Comparison of ENCODE assay signal across 15 cellular contexts in the genomic region with DNA sequence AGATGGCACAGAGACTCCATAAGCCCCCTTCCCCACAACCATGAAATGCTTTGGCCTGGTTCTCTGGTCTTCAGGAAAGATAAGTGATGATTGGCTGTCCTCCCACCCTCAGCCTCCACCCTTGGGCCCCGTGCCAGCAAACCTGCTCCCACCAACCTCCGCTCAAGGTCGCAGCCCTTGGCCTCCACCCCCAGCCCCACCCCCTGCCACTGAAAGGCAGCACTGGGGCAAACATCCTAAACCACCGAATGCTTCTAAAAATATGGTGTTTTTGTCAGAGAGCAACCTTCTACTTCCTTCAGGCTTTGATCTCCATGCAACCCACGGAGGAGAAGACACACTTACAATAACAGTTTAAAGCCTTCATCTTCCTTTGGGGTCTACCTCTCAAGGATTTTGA. TPM values are rescaled to one million over a fixed set of nuclear protein-coding genes. Genes with fewer than 3 reads are reported as not detected.
DNase-seq lines count a peak whose midpoint lies in the region; ATAC-seq, FAIRE-seq and TF ChIP-seq lines count a peak whose summit lies in the region.
"Had no signal": no experiment of that assay in that cellular context is flagged by ENCODE, and none has a peak within 500 bp of the region (broad histone marks: within the 10 kb centered on the region; RNA-seq: fewer than 3 reads in every experiment).

No MANE protein-coding gene starts in this region.

- CTCF ChIA-PET in CD8-positive, alpha-beta memory T cell (lab: Charles Lee), result interaction anchor here (2.0 to 2.6 kb wide), 2 partner anchors 25 to 50 kb away, joined by 5 to 20 read pairs; no protein-coding TSS in a partner anchor
- CTCF ChIA-PET in activated CD8-positive, alpha-beta T cell treated with anti-CD3 and anti-CD28 coated beads for 36 hours (lab: Charles Lee), result interaction anchor here (3.5 kb wide), 1 partner anchor 50 kb away, joined by 18 read pairs; no protein-coding TSS in a partner anchor
- CTCF ChIA-PET in HepG2 (lab: Yijun Ruan, JAX; ENCODE audit: low intra/inter-chr PET ratio, low total read pairs), result no interaction called here

- TF ChIP-seq RAD21 in HepG2 (CRISPR knock-in tag; IDR thresholded peaks at IDR 0.05), result no peak

- H3K27me3 ChIP-seq in BLaER1 treated with 17β-estradiol and CSF1 and Interleukin-3, amounts not matched to agents 10 nM and 100 nM, result peaks cover 17 to 34% (median 26%) of the 10 kb centered on the region in 11 experiments
- no peaks in the 10 kb centered on the region for H3K27me3 ChIP-seq in CD8-positive, alpha-beta memory T cell (ENCODE audit: insufficient read depth, low read length, poor library complexity, severe bottlenecking)
- H3K27me3 ChIP-seq in HepG2 (ENCODE audit: control insufficient read depth in 1 of 2, insufficient read depth in 2 of 2, low read length in 2 of 2), result no peaks in the 10 kb centered on the region

- H3K27ac ChIP-seq in BLaER1 treated with 17β-estradiol and CSF1 and Interleukin-3, amounts not matched to agents 10 nM and 100 nM, result no peak overlapping the region; a peak in 1 of 22 replicates
- no peak overlapping the region for H3K27ac ChIP-seq in CD8-positive, alpha-beta memory T cell (ENCODE audit: low read depth, low read length)
- H3K27ac ChIP-seq in HepG2 (ENCODE audit: extremely low read length, insufficient read depth, low read length), result peak overlapping the region; percentile 50
- H3K27ac ChIP-seq: coronary artery, esophagus squamous epithelium had no signal

- POLR2A ChIA-PET in CD8-positive, alpha-beta memory T cell (lab: Charles Lee), result interaction anchor here (0.5 to 3.0 kb wide), 5 partner anchors 10 to 59 kb away, joined by 3 to 18 read pairs (median 3); no protein-coding TSS in a partner anchor
- POLR2A ChIA-PET in activated CD8-positive, alpha-beta T cell treated with anti-CD3 and anti-CD28 coated beads for 36 hours (lab: Charles Lee), result interaction anchor here (0.7 to 4.4 kb wide), 6 partner anchors 10 to 53 kb away, joined by 3 to 37 read pairs (median 4); no protein-coding TSS in a partner anchor
- POLR2A ChIA-PET in HepG2 (lab: Yijun Ruan, JAX), result interaction anchor here (1.3 to 5.5 kb wide), 4 partner anchors 9 to 20 kb away, joined by 3 to 43 read pairs (median 3); no protein-coding TSS in a partner anchor

- TF ChIP-seq POLR2A in HepG2 (IDR thresholded peaks at IDR 0.05; ENCODE audit: insufficient read depth in 1 of 2, low read depth in 2 of 2, low read length in 2 of 2), result no peak

- peak in 3 of 5 donors; percentile 42 to 82 (median 75) for DNase-seq in CD8-positive, alpha-beta memory T cell
- peak; percentile 58 for DNase-seq in activated CD8-positive, alpha-beta T cell treated with anti-CD3 and anti-CD28 coated beads for 36 hours
- no peak for DNase-seq in HepG2 (ENCODE audit: low spot score)
- DNase-seq in RKO (ENCODE audit: low spot score), result no peak
- no peak for DNase-seq in hypothalamus (lab: John Stamatoyannopoulos, UW)
- DNase-seq: esophagus squamous epithelium, heart right ventricle, kidney glomerular epithelial cell, NCI-H1417 treated with DMSO at 0.1 percent for 48 hours had no signal

- no TSS peak for BruUV-seq in HepG2 (replicated peaks; lab: Mats Ljungman, UMichigan)

- peaks cover 0 to 4% (median 4%) of the 10 kb centered on the region in 3 donors for H3K36me3 Mint-ChIP-seq in CD8-positive, alpha-beta memory T cell
- no peaks in the 10 kb centered on the region for H3K36me3 Mint-ChIP-seq in activated CD8-positive, alpha-beta T cell treated with anti-CD3 and anti-CD28 coated beads for 36 hours (ENCODE audit: low read depth)
- H3K36me3 Mint-ChIP-seq: stimulated activated effector memory CD8-positive, alpha-beta T cell treated with anti-CD3 and anti-CD28 coated beads, Interleukin-12 subunit alpha, Interleukin-12 subunit beta, amount 100 ng/mL, for 72 hours had no signal

- peak overlapping the region; percentile 57 to 93 (median 85) for H3K27ac Mint-ChIP-seq in CD8-positive, alpha-beta memory T cell
- peak overlapping the region; percentile 35 for H3K27ac Mint-ChIP-seq in activated CD8-positive, alpha-beta T cell treated with anti-CD3 and anti-CD28 coated beads for 36 hours
- H3K27ac Mint-ChIP-seq: stimulated activated effector memory CD8-positive, alpha-beta T cell treated with anti-CD3 and anti-CD28 coated beads, Interleukin-12 subunit alpha, Interleukin-12 subunit beta, amount 100 ng/mL, for 72 hours had no signal

- 8% methylated on average over 5 of the region's 5 CpGs for WGBS in HepG2 (ENCODE audit: low lambda C conversion rate)

- TF ChIP-seq EP300 in HepG2 (IDR thresholded peaks at IDR 0.05; ENCODE audit: low read depth in 2 of 2, low read length in 2 of 2) (peak in 1 of 2 experiments; percentile 25; a peak in 1 of 4 replicates), HepG2 (CRISPR knock-in tag; IDR thresholded peaks at IDR 0.05; ENCODE audit: borderline replicate concordance) (no peak)

- peak; percentile 7 for ATAC-seq in activated CD8-positive, alpha-beta T cell treated with anti-CD3 and anti-CD28 coated beads for 36 hours
- ATAC-seq in HepG2 (no peak), GM21786 (IDR thresholded peaks at IDR 0.05; ENCODE audit: unreplicated experiment) (no peak), HG03280 (IDR thresholded peaks at IDR 0.05; ENCODE audit: unreplicated experiment) (no peak)
- ATAC-seq: heart right ventricle; mucosa of descending colon; stimulated activated effector memory CD8-positive, alpha-beta T cell treated with anti-CD3 and anti-CD28 coated beads, Interleukin-12 subunit alpha, Interleukin-12 subunit beta, amount 100 ng/mL, for 72 hours had no signal

- H3K4me2 ChIP-seq in BLaER1 treated with 17β-estradiol and CSF1 and Interleukin-3, amounts not matched to agents 10 nM and 100 nM, result peak overlapping the region; percentile 40 to 84 (median 76); a peak in 21 of 22 replicates
- H3K4me2 ChIP-seq in HepG2 (ENCODE audit: low read depth, low read length), result peak overlapping the region; percentile 56

- no peaks in the 10 kb centered on the region for H3K9me3 Mint-ChIP-seq in CD8-positive, alpha-beta memory T cell
- H3K9me3 Mint-ChIP-seq in activated CD8-positive, alpha-beta T cell treated with anti-CD3 and anti-CD28 coated beads for 36 hours, result no peaks in the 10 kb centered on the region
- H3K9me3 Mint-ChIP-seq: stimulated activated effector memory CD8-positive, alpha-beta T cell treated with anti-CD3 and anti-CD28 coated beads, Interleukin-12 subunit alpha, Interleukin-12 subunit beta, amount 100 ng/mL, for 72 hours had no signal

- H2AFZ ChIP-seq in HepG2 (ENCODE audit: low read length), result no peak overlapping the region

- intact Hi-C loops in activated CD8-positive, alpha-beta T cell treated with anti-CD3 and anti-CD28 coated beads for 36 hours (cut with micrococcal nuclease), result no loop called here
- intact Hi-C loops in HepG2 (cut with micrococcal nuclease; ENCODE audit: unreplicated experiment), result no loop called here

- H3K9me3 ChIP-seq in BLaER1 treated with 17β-estradiol and CSF1 and Interleukin-3, amounts not matched to agents 10 nM and 100 nM (replicated peaks in 1 of 11), result no peaks in the 10 kb centered on the region
- H3K9me3 ChIP-seq in CD8-positive, alpha-beta memory T cell (ENCODE audit: low read length), result no peaks in the 10 kb centered on the region
- H3K9me3 ChIP-seq in HepG2 (ENCODE audit: low read length), result no peaks in the 10 kb centered on the region
- H3K9me3 ChIP-seq: esophagus squamous epithelium, heart right ventricle, mucosa of descending colon had no signal

- no peak for TF ChIP-seq CTCF in activated CD8-positive, alpha-beta T cell treated with anti-CD3 and anti-CD28 coated beads for 36 hours (IDR thresholded peaks at IDR 0.05)
- no peak for TF ChIP-seq CTCF in HepG2 (CRISPR knock-in tag; IDR thresholded peaks at IDR 0.05)

- peaks cover 12 to 89% (median 53%) of the 10 kb centered on the region in 10 experiments for H3K4me1 ChIP-seq in BLaER1 treated with 17β-estradiol and CSF1 and Interleukin-3, amounts not matched to agents 10 nM and 100 nM
- peaks cover 92% of the 10 kb centered on the region for H3K4me1 ChIP-seq in CD8-positive, alpha-beta memory T cell (ENCODE audit: insufficient read depth, low read length)
- H3K4me1 ChIP-seq in HepG2 (ENCODE audit: insufficient read depth, low read length), result peaks cover 93% of the 10 kb centered on the region

- H4K20me1 ChIP-seq in BLaER1 treated with 17β-estradiol and CSF1 and Interleukin-3, amounts not matched to agents 10 nM and 100 nM, result no peaks in the 10 kb centered on the region
- H4K20me1 ChIP-seq in HepG2 (ENCODE audit: insufficient read depth, low read length), result no peaks in the 10 kb centered on the region

- no peaks in the 10 kb centered on the region for H3K79me2 ChIP-seq in HepG2 (ENCODE audit: insufficient read depth, low read length)

- peak overlapping the region; percentile 2 to 83 (median 69) for H3K4me3 Mint-ChIP-seq in CD8-positive, alpha-beta memory T cell
- no peak overlapping the region for H3K4me3 Mint-ChIP-seq in activated CD8-positive, alpha-beta T cell treated with anti-CD3 and anti-CD28 coated beads for 36 hours
- H3K4me3 Mint-ChIP-seq: stimulated activated effector memory CD8-positive, alpha-beta T cell treated with anti-CD3 and anti-CD28 coated beads, Interleukin-12 subunit alpha, Interleukin-12 subunit beta, amount 100 ng/mL, for 72 hours had no signal

- H3K4me1 Mint-ChIP-seq in CD8-positive, alpha-beta memory T cell, result peaks cover 69 to 85% (median 78%) of the 10 kb centered on the region in 3 donors
- H3K4me1 Mint-ChIP-seq in activated CD8-positive, alpha-beta T cell treated with anti-CD3 and anti-CD28 coated beads for 36 hours (ENCODE audit: low read depth), result peaks cover 81% of the 10 kb centered on the region

- in situ Hi-C loops in HepG2 (cut with HindIII; ENCODE audit: extremely low pct_ligation_motif_present, low pct_unique_long_range_greater_than_20kb), result no loop called here

- no peaks in the 10 kb centered on the region for H3K36me3 ChIP-seq in BLaER1 treated with 17β-estradiol and CSF1 and Interleukin-3, amounts not matched to agents 10 nM and 100 nM
- no peaks in the 10 kb centered on the region for H3K36me3 ChIP-seq in CD8-positive, alpha-beta memory T cell (ENCODE audit: insufficient read depth, low read length)
- no peaks in the 10 kb centered on the region for H3K36me3 ChIP-seq in HepG2 (replicated peaks in 1 of 2; ENCODE audit: control insufficient read depth in 1 of 2, insufficient read depth in 2 of 2, low read length in 2 of 2)
- H3K36me3 ChIP-seq: esophagus squamous epithelium, heart right ventricle had no signal

- H3K27me3 Mint-ChIP-seq in CD8-positive, alpha-beta memory T cell, result peaks cover 0 to 1% of the 10 kb centered on the region in 2 donors
- no peaks in the 10 kb centered on the region for H3K27me3 Mint-ChIP-seq in activated CD8-positive, alpha-beta T cell treated with anti-CD3 and anti-CD28 coated beads for 36 hours

- no peak overlapping the region for H3K9ac ChIP-seq in BLaER1 treated with 17β-estradiol and CSF1 and Interleukin-3, amounts not matched to agents 10 nM and 100 nM
- no peak overlapping the region for H3K9ac ChIP-seq in HepG2 (ENCODE audit: insufficient read depth, low read depth, low read length)

- no peak for FAIRE-seq in HepG2 (lab: Jason Lieb, UNC)

- H3K4me3 ChIP-seq in BLaER1 treated with 17β-estradiol and CSF1 and Interleukin-3, amounts not matched to agents 10 nM and 100 nM, result no peak overlapping the region
- peak overlapping the region; percentile 31 for H3K4me3 ChIP-seq in CD8-positive, alpha-beta memory T cell (ENCODE audit: low read length)
- H3K4me3 ChIP-seq in HepG2 (replicated peaks in 1 of 3; ENCODE audit: insufficient read depth in 1 of 3, low read depth in 2 of 3, low read length in 3 of 3), result no peak overlapping the region; a peak in 1 of 6 replicates
- H3K4me3 ChIP-seq: coronary artery, esophagus squamous epithelium, heart right ventricle, mucosa of descending colon had no signal

RNA-seq across cellular contexts. Expression of a gene that starts 24.0 kb away (rescaled TPM):
- total RNA-seq in CD8-positive, alpha-beta memory T cell, result 10 to 100 TPM; 85.2 to 89.7 TPM
- 344 TPM for polyA plus RNA-seq in CD8-positive, alpha-beta memory T cell
- 10 to 100 TPM; 47.4 to 50.3 TPM for total RNA-seq in activated CD8-positive, alpha-beta T cell treated with anti-CD3 and anti-CD28 coated beads for 36 hours
- 6.8 and 7.9 TPM in 2 replicates for total RNA-seq in HepG2 (2016; rRNA removed; fragmentation: Illumina TruSeq; extraction: Trizol)
- total RNA-seq in HepG2 (2016; cell fraction: cytosol; rRNA removed; fragmentation: Illumina TruSeq; extraction: Trizol; ENCODE audit: low read depth), result 5.3 and 5.4 TPM in 2 replicates
- 7.1 and 8.8 TPM in 2 replicates for total RNA-seq in HepG2 (2016; cell fraction: insoluble cytoplasmic fraction; rRNA removed; fragmentation: Illumina TruSeq; extraction: Trizol)
- 15.7 and 15.8 TPM in 2 replicates for total RNA-seq in HepG2 (2016; cell fraction: membrane; rRNA removed; fragmentation: Illumina TruSeq; extraction: Trizol)
- 10.0 and 10.9 TPM in 2 replicates for total RNA-seq in HepG2 (2016; cell fraction: nucleus; rRNA removed; fragmentation: Illumina TruSeq; extraction: Trizol)
- 6.3 and 9.0 TPM in 2 replicates for polyA plus RNA-seq in HepG2 (2011; rRNA removed)
- 4.8 and 5.8 TPM in 2 replicates for polyA plus RNA-seq in HepG2 (2011; cell fraction: cytosol; rRNA removed)
- 7.5 and 7.7 TPM in 2 replicates for polyA plus RNA-seq in HepG2 (2011; cell fraction: nucleus; rRNA removed)
- 8.6 and 11.4 TPM in 2 replicates for polyA plus RNA-seq in HepG2 (2012)
- 21.6 and 22.8 TPM in 2 replicates for polyA plus RNA-seq in HepG2 (2016; cell fraction: cytosol; fragmentation: Illumina TruSeq; extraction: Trizol; ENCODE audit: low read depth)
- 21.8 and 29.7 TPM in 2 replicates for polyA plus RNA-seq in HepG2 (2016; cell fraction: insoluble cytoplasmic fraction; fragmentation: Illumina TruSeq; extraction: Trizol; ENCODE audit: low read depth)
- polyA plus RNA-seq in HepG2 (2016; cell fraction: membrane; fragmentation: Illumina TruSeq; extraction: Trizol; ENCODE audit: low read depth), result 44.0 and 50.2 TPM in 2 replicates
- polyA plus RNA-seq in HepG2 (2016; cell fraction: nucleus; fragmentation: Illumina TruSeq; extraction: Trizol; ENCODE audit: insufficient read depth, low read depth), result 25.7 and 28.7 TPM in 2 replicates
- 0.19 and 20.5 TPM in 2 replicates for polyA minus RNA-seq in HepG2 (2011; rRNA and poly(A)+ RNA removed; ENCODE audit: low replicate concordance)
- 3.3 and 5.4 TPM in 2 replicates for polyA minus RNA-seq in HepG2 (2011; cell fraction: cytosol; rRNA and poly(A)+ RNA removed)
- 15.2 and 18.2 TPM in 2 replicates for polyA minus RNA-seq in HepG2 (2011; cell fraction: nucleus; rRNA and poly(A)+ RNA removed)

Comparison
In these comparisons a context has a peak if more than half of its experiments do, and no peak if none do; other contexts are left out.
1. DNase-seq: peak in CD8-positive, alpha-beta memory T cell (3 of 5) and activated CD8-positive, alpha-beta T cell treated with anti-CD3 and anti-CD28 coated beads for 36 hours (single experiment); none in HepG2 (single experiment), RKO (single experiment) and hypothalamus (0 of 51).